Comparison of ENCODE assay signal across 11 cellular contexts in the genomic region with DNA sequence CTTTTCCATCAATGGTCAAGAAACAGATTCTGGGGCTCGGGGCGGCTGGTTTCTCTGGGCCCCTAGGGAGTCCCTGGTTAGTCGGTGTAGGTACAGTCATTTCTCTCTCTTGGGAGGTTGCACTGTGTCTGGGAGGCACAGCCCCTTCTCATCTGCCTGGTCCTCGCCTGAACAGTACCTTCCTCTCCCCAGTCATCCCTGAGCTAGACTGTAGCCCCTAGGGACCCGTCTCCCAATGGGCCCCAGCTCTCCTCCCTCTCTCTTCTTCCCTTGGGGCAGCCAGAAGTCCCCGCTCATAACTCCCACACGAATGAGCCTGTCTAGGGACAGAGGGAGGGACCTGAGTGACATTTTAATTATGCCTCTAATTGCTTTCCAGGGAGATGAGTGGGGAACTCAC. TPM values are rescaled to one million over a fixed set of nuclear protein-coding genes. Genes with fewer than 3 reads are reported as not detected.
DNase-seq lines count a peak whose midpoint lies in the region; ATAC-seq and TF ChIP-seq lines count a peak whose summit lies in the region.
"Had no signal": no experiment of that assay in that cellular context is flagged by ENCODE, and none has a peak within 500 bp of the region (broad histone marks: within the 10 kb centered on the region; RNA-seq: fewer than 3 reads in every experiment).

No MANE protein-coding gene starts in this region.

- H3K9me3 ChIP-seq in CD8-positive, alpha-beta T cell (ENCODE audit: low read length), result no peaks in the 10 kb centered on the region
- H3K9me3 ChIP-seq: pancreas had no signal

- H3K4me1 ChIP-seq in CD8-positive, alpha-beta T cell (ENCODE audit: insufficient read depth, low read length), result no peaks in the 10 kb centered on the region

- no peak overlapping the region for H3K4me3 ChIP-seq in CD8-positive, alpha-beta T cell (ENCODE audit: low read depth, low read length)
- H3K4me3 ChIP-seq: pancreas had no signal

- H3K9me3 Mint-ChIP-seq in activated B cell treated with CpG ODN at 0.5 μM for 24 hours, result no peaks in the 10 kb centered on the region
- no peaks in the 10 kb centered on the region for H3K9me3 Mint-ChIP-seq in CD8-positive, alpha-beta T cell
- H3K9me3 Mint-ChIP-seq in activated CD8-positive, alpha-beta T cell treated with anti-CD3 and anti-CD28 coated beads for 36 hours, result no peaks in the 10 kb centered on the region

- no peak overlapping the region for H3K27ac ChIP-seq in CD8-positive, alpha-beta T cell (ENCODE audit: low read depth, low read length)

- no peaks in the 10 kb centered on the region for H3K36me3 Mint-ChIP-seq in activated B cell treated with CpG ODN at 0.5 μM for 24 hours (ENCODE audit: low read depth)
- no peaks in the 10 kb centered on the region for H3K36me3 Mint-ChIP-seq in CD8-positive, alpha-beta T cell
- H3K36me3 Mint-ChIP-seq in activated CD8-positive, alpha-beta T cell treated with anti-CD3 and anti-CD28 coated beads for 36 hours (ENCODE audit: low read depth), result no peaks in the 10 kb centered on the region
- H3K36me3 Mint-ChIP-seq: CD4-positive, CD25-positive, alpha-beta regulatory T cell had no signal

- intact Hi-C loops in activated B cell treated with CpG ODN at 0.5 μM for 24 hours (cut with micrococcal nuclease), result no loop called here
- intact Hi-C loops in CD8-positive, alpha-beta T cell (cut with DNase I, micrococcal nuclease), result no loop called here
- intact Hi-C loops in activated CD8-positive, alpha-beta T cell treated with anti-CD3 and anti-CD28 coated beads for 36 hours (cut with micrococcal nuclease), result no loop called here

- H3K36me3 ChIP-seq in CD8-positive, alpha-beta T cell (ENCODE audit: insufficient read depth, low read length), result no peaks in the 10 kb centered on the region

- no peak for TF ChIP-seq CTCF in GM13976 (IDR thresholded peaks at IDR 0.05; ENCODE audit: borderline replicate concordance, control extremely low read depth, extremely low read depth, insufficient read depth, missing control alignments)
- no peak for TF ChIP-seq CTCF in activated B cell treated with CpG ODN at 0.5 μM for 24 hours (IDR thresholded peaks at IDR 0.05)
- TF ChIP-seq CTCF in CD8-positive, alpha-beta T cell (IDR thresholded peaks at IDR 0.05), result no peak
- TF ChIP-seq CTCF in activated CD8-positive, alpha-beta T cell treated with anti-CD3 and anti-CD28 coated beads for 36 hours (IDR thresholded peaks at IDR 0.05), result no peak

- H3K27ac Mint-ChIP-seq in activated B cell treated with CpG ODN at 0.5 μM for 24 hours, result no peak overlapping the region
- H3K27ac Mint-ChIP-seq in CD8-positive, alpha-beta T cell, result no peak overlapping the region
- H3K27ac Mint-ChIP-seq in activated CD8-positive, alpha-beta T cell treated with anti-CD3 and anti-CD28 coated beads for 36 hours, result no peak overlapping the region
- H3K27ac Mint-ChIP-seq: CD4-positive, CD25-positive, alpha-beta regulatory T cell had no signal

- peaks cover 19% of the 10 kb centered on the region for H3K27me3 Mint-ChIP-seq in activated B cell treated with CpG ODN at 0.5 μM for 24 hours
- H3K27me3 Mint-ChIP-seq in CD8-positive, alpha-beta T cell (ENCODE audit: low read depth), result peaks cover 3% of the 10 kb centered on the region
- no peaks in the 10 kb centered on the region for H3K27me3 Mint-ChIP-seq in activated CD8-positive, alpha-beta T cell treated with anti-CD3 and anti-CD28 coated beads for 36 hours

- no peaks in the 10 kb centered on the region for H3K27me3 ChIP-seq in CD8-positive, alpha-beta T cell (ENCODE audit: insufficient read depth, low read length)
- H3K27me3 ChIP-seq: pancreas had no signal

- DNase-seq in GM13976 (ENCODE audit: low spot score), result peak; percentile 72
- DNase-seq in activated B cell treated with CpG ODN at 0.5 μM for 24 hours, result no peak
- no peak for DNase-seq in NK-92 (lab: John Stamatoyannopoulos, UW; ENCODE audit: unreplicated experiment)
- DNase-seq in GOT3 (lab: John Stamatoyannopoulos, UW), result no peak
- DNase-seq in CD8-positive, alpha-beta T cell, result no peak
- DNase-seq in activated CD8-positive, alpha-beta T cell treated with anti-CD3 and anti-CD28 coated beads for 36 hours, result no peak
- DNase-seq: CD4-positive, CD25-positive, alpha-beta regulatory T cell; NCI-H1417 treated with DMSO at 0.1 percent for 48 hours had no signal

- POLR2A ChIA-PET in activated B cell treated with CpG ODN at 0.5 μM for 24 hours (lab: Charles Lee), result no interaction called here
- POLR2A ChIA-PET in CD8-positive, alpha-beta T cell (lab: Charles Lee), result no interaction called here
- POLR2A ChIA-PET in activated CD8-positive, alpha-beta T cell treated with anti-CD3 and anti-CD28 coated beads for 36 hours (lab: Charles Lee), result no interaction called here

- H3K4me3 Mint-ChIP-seq in activated B cell treated with CpG ODN at 0.5 μM for 24 hours, result no peak overlapping the region
- H3K4me3 Mint-ChIP-seq in CD8-positive, alpha-beta T cell, result no peak overlapping the region
- no peak overlapping the region for H3K4me3 Mint-ChIP-seq in activated CD8-positive, alpha-beta T cell treated with anti-CD3 and anti-CD28 coated beads for 36 hours
- H3K4me3 Mint-ChIP-seq: CD4-positive, CD25-positive, alpha-beta regulatory T cell had no signal

- CTCF ChIA-PET in activated B cell treated with CpG ODN at 0.5 μM for 24 hours (lab: Charles Lee), result interaction anchor here (1.3 kb wide), 1 partner anchor 88 kb away, joined by 5 read pairs; no protein-coding TSS in a partner anchor
- CTCF ChIA-PET in CD8-positive, alpha-beta T cell (lab: Charles Lee), result no interaction called here
- CTCF ChIA-PET in activated CD8-positive, alpha-beta T cell treated with anti-CD3 and anti-CD28 coated beads for 36 hours (lab: Charles Lee), result interaction anchor here (1.1 to 1.5 kb wide), 2 partner anchors 29 to 88 kb away, joined by 3 to 5 read pairs; no protein-coding TSS in a partner anchor

- H3K4me1 Mint-ChIP-seq in activated B cell treated with CpG ODN at 0.5 μM for 24 hours, result peaks cover 8% of the 10 kb centered on the region
- no peaks in the 10 kb centered on the region for H3K4me1 Mint-ChIP-seq in CD8-positive, alpha-beta T cell (ENCODE audit: low read depth)
- no peaks in the 10 kb centered on the region for H3K4me1 Mint-ChIP-seq in activated CD8-positive, alpha-beta T cell treated with anti-CD3 and anti-CD28 coated beads for 36 hours (ENCODE audit: low read depth)
- H3K4me1 Mint-ChIP-seq: CD4-positive, CD25-positive, alpha-beta regulatory T cell had no signal

- in situ Hi-C loops in GM13976 (cut with MboI; ENCODE audit: low sequenced_read_pairs, unreplicated experiment), result no loop called here

- ATAC-seq in GM19452 (IDR thresholded peaks at IDR 0.05; ENCODE audit: unreplicated experiment) (peak; percentile 95), HG03025 (IDR thresholded peaks at IDR 0.05; ENCODE audit: low FRiP score, unreplicated experiment) (peak; percentile 67), activated B cell treated with CpG ODN at 0.5 μM for 24 hours (ENCODE audit: low read depth) (peak; percentile 83)
- no peak for ATAC-seq in CD8-positive, alpha-beta T cell
- no peak for ATAC-seq in activated CD8-positive, alpha-beta T cell treated with anti-CD3 and anti-CD28 coated beads for 36 hours
- ATAC-seq: pancreas had no signal

RNA-seq across cellular contexts. Expression of a gene that starts 20.2 kb away (rescaled TPM):
- total RNA-seq in activated B cell treated with CpG ODN at 0.5 μM for 24 hours, result not detected in 2 replicates
- total RNA-seq in CD8-positive, alpha-beta T cell, result not detected
- not detected for total RNA-seq in activated CD8-positive, alpha-beta T cell treated with anti-CD3 and anti-CD28 coated beads for 36 hours
- total RNA-seq: CD4-positive, CD25-positive, alpha-beta regulatory T cell had no signal

RNA-seq across cellular contexts. Expression of a gene that starts 29.9 kb away (rescaled TPM):
- total RNA-seq in activated B cell treated with CpG ODN at 0.5 μM for 24 hours, result 0.61 and 0.95 TPM in 2 replicates
- total RNA-seq in CD8-positive, alpha-beta T cell, result 1 to 10 TPM; 3.5 to 4.4 TPM
- 1 to 10 TPM in 1 of 2 experiments, under 1 TPM in 1; 0.72 to 1.1 TPM for total RNA-seq in activated CD8-positive, alpha-beta T cell treated with anti-CD3 and anti-CD28 coated beads for 36 hours

Comparison
In these comparisons a context has a peak if more than half of its experiments do, and no peak if none do; other contexts are left out.
1. ATAC-seq: peak in GM19452 (single experiment), HG03025 (single experiment) and activated B cell treated with CpG ODN at 0.5 μM for 24 hours (single experiment); none in CD8-positive, alpha-beta T cell (single experiment) and activated CD8-positive, alpha-beta T cell treated with anti-CD3 and anti-CD28 coated beads for 36 hours (single experiment).